In the genomic region with DNA sequence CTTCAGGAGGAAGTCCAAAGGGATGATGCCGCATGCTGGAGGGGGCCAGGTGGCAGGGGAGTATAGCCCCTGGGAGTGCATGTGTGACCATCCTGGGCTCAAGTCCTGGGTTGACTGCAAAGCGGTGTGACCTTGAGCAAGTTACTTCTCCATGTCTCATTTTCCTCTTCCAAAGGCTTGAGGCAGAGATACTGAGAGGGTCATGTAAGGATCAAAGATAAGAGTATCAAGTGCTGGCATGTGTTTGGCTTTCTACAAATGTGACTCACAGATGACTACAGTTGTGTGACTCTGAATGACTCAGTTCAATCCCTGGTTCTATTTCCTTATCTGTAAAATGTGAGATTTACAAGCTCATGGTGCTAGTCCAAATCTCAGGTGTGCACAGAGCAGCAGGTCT, we compare ENCODE assay signal across 11 cellular contexts. TPM values are rescaled to one million over a fixed set of nuclear protein-coding genes. Genes with fewer than 3 reads are reported as not detected.
DNase-seq lines count a peak whose midpoint lies in the region; ATAC-seq and TF ChIP-seq lines count a peak whose summit lies in the region.
"Had no signal": no experiment of that assay in that cellular context is flagged by ENCODE, and none has a peak within 500 bp of the region (broad histone marks: within the 10 kb centered on the region; RNA-seq: fewer than 3 reads in every experiment).

No MANE protein-coding gene starts in this region.

- no peaks in the 10 kb centered on the region for H3K79me2 ChIP-seq in hepatocyte

- H4K20me1 ChIP-seq in hepatocyte (ENCODE audit: insufficient read depth, poor library complexity, severe bottlenecking): no peaks in the 10 kb centered on the region

- H3K27me3 Mint-ChIP-seq in activated T-helper 17 cell treated with anti-CD3 and anti-CD28 coated beads, Interleukin-2, amount 50 U/mL, for 72 hours: peaks cover 8% of the 10 kb centered on the region

- DNase-seq in cardiac muscle cell (ENCODE audit: low read depth in 1 of 2, low spot score in 1 of 2): peak; percentile 23 to 52
- DNase-seq in right atrium auricular region (ENCODE audit: low spot score): no peak
- peak; percentile 70 for DNase-seq in hepatocyte (ENCODE audit: low spot score)
- DNase-seq in stimulated activated naive CD4-positive, alpha-beta T cell (lab: John Stamatoyannopoulos, UW): no peak
- no peak for DNase-seq in spleen
- DNase-seq in NCI-H1092 treated with DMSO at 0.1 percent for 48 hours (lab: John Stamatoyannopoulos, UW): no peak
- DNase-seq: activated T-cell treated with anti-CD3 and anti-CD28 coated beads, Interleukin-2, amount 50 U/mL, for 1 hour; CD4-positive, alpha-beta memory T cell; NCI-H1092 had no signal

- H3K9me3 ChIP-seq in cardiac muscle cell (ENCODE audit: low read depth) (no peaks in the 10 kb centered on the region), right atrium auricular region (no peaks in the 10 kb centered on the region), hepatocyte (ENCODE audit: low read depth) (no peaks in the 10 kb centered on the region), spleen (no peaks in the 10 kb centered on the region)

- no peak overlapping the region for H3K4me2 ChIP-seq in hepatocyte

- peaks cover 6% of the 10 kb centered on the region for H3K4me1 Mint-ChIP-seq in activated T-helper 17 cell treated with anti-CD3 and anti-CD28 coated beads, Interleukin-2, amount 50 U/mL, for 72 hours
- H3K4me1 Mint-ChIP-seq: CD4-positive, alpha-beta memory T cell had no signal

- H3K9me2 ChIP-seq in hepatocyte (replicated peaks; ENCODE audit: insufficient read depth): no peaks in the 10 kb centered on the region

- H3K9me3 Mint-ChIP-seq in activated T-helper 17 cell treated with anti-CD3 and anti-CD28 coated beads, Interleukin-2, amount 50 U/mL, for 72 hours: no peaks in the 10 kb centered on the region
- H3K9me3 Mint-ChIP-seq: CD4-positive, alpha-beta memory T cell had no signal

- intact Hi-C loops in spleen (cut with DNase I; ENCODE audit: low total_unique reads): no loop called here

- peaks cover 18% of the 10 kb centered on the region for H3K4me1 ChIP-seq in cardiac muscle cell (ENCODE audit: low read depth)
- H3K4me1 ChIP-seq in right atrium auricular region: peaks cover 0 to 5% of the 10 kb centered on the region in 2 donors
- H3K4me1 ChIP-seq in hepatocyte (ENCODE audit: insufficient read depth): peaks cover 57% of the 10 kb centered on the region
- H3K4me1 ChIP-seq in spleen: peaks cover 0 to 4% (median 0%) of the 10 kb centered on the region in 6 donors

- H3K27ac ChIP-seq in cardiac muscle cell: no peak overlapping the region
- no peak overlapping the region for H3K27ac ChIP-seq in right atrium auricular region
- H3K27ac ChIP-seq in hepatocyte: peak overlapping the region; percentile 81
- no peak overlapping the region for H3K27ac ChIP-seq in spleen

- no peaks in the 10 kb centered on the region for H3K36me3 ChIP-seq in cardiac muscle cell
- no peaks in the 10 kb centered on the region for H3K36me3 ChIP-seq in right atrium auricular region
- H3K36me3 ChIP-seq in hepatocyte (replicated peaks; ENCODE audit: insufficient read depth, low read depth): no peaks in the 10 kb centered on the region
- no peaks in the 10 kb centered on the region for H3K36me3 ChIP-seq in spleen

- TF ChIP-seq POLR2A in spleen (IDR thresholded peaks at IDR 0.05): no peak

- no peak overlapping the region for H3K27ac Mint-ChIP-seq in activated T-helper 17 cell treated with anti-CD3 and anti-CD28 coated beads, Interleukin-2, amount 50 U/mL, for 72 hours

- H3K27me3 ChIP-seq in cardiac muscle cell: no peaks in the 10 kb centered on the region
- H3K27me3 ChIP-seq in right atrium auricular region: no peaks in the 10 kb centered on the region
- no peaks in the 10 kb centered on the region for H3K27me3 ChIP-seq in hepatocyte
- no peaks in the 10 kb centered on the region for H3K27me3 ChIP-seq in spleen (replicated peaks in 1 of 7)

- WGBS in hepatocyte (ENCODE audit: low lambda C conversion rate, missing lambda C conversion rate): 78% methylated on average over 2 of the region's 2 CpGs
- 86 to 96% (median 87%) methylated on average over 2 of the region's 2 CpGs for WGBS in spleen, 5 donors

- H3K36me3 Mint-ChIP-seq in activated T-helper 17 cell treated with anti-CD3 and anti-CD28 coated beads, Interleukin-2, amount 50 U/mL, for 72 hours (ENCODE audit: low read depth): no peaks in the 10 kb centered on the region
- H3K36me3 Mint-ChIP-seq: CD4-positive, alpha-beta memory T cell had no signal

- no peak overlapping the region for H2AFZ ChIP-seq in hepatocyte

- peak; percentile 86 for ATAC-seq in activated T-helper 17 cell treated with anti-CD3 and anti-CD28 coated beads, Interleukin-2, amount 50 U/mL, for 72 hours (replicated peaks)
- ATAC-seq in HG03139 (IDR thresholded peaks at IDR 0.05; ENCODE audit: unreplicated experiment): no peak

- no peak overlapping the region for H3K4me3 Mint-ChIP-seq in activated T-helper 17 cell treated with anti-CD3 and anti-CD28 coated beads, Interleukin-2, amount 50 U/mL, for 72 hours
- H3K4me3 Mint-ChIP-seq: CD4-positive, alpha-beta memory T cell had no signal

- H3K4me3 ChIP-seq in cardiac muscle cell (no peak overlapping the region), right atrium auricular region (no peak overlapping the region), hepatocyte (no peak overlapping the region), spleen (no peak overlapping the region)

- TF ChIP-seq CTCF in cardiac muscle cell (IDR thresholded peaks at IDR 0.05; ENCODE audit: low read depth, low read length) (no peak), right atrium auricular region (IDR thresholded peaks at IDR 0.05) (no peak), hepatocyte (IDR thresholded peaks at IDR 0.05; ENCODE audit: poor library complexity) (no peak), spleen (IDR thresholded peaks at IDR 0.05 in 8 of 11, conservative IDR thresholded peaks at IDR 0.05 in 3 of 11) (no peak)

RNA-seq across cellular contexts. Expression of a gene that starts 26.1 kb away (rescaled TPM):
- total RNA-seq in cardiac muscle cell: 0.24 TPM in 1 of 2 replicates, not detected in the other
- polyA plus RNA-seq in cardiac muscle cell: not detected in 2 replicates
- total RNA-seq in right atrium auricular region: 1 to 10 TPM; 1.0 to 5.1 TPM
- not detected for total RNA-seq in activated T-helper 17 cell treated with anti-CD3 and anti-CD28 coated beads, Interleukin-2, amount 50 U/mL, for 72 hours
- 8.8 and 9.6 TPM in 2 replicates for total RNA-seq in hepatocyte
- 9.4 and 11.1 TPM in 2 replicates for polyA plus RNA-seq in hepatocyte
- 1 to 10 TPM in 1 of 7 donors, under 1 TPM in 4, not detected in 2; 0.20 to 1.1 (median 0.51) TPM for total RNA-seq in spleen
- 1 to 10 TPM in 1 of 3 donors, under 1 TPM in 1, not detected in 1; 0.07 to 2.5 TPM for polyA plus RNA-seq in spleen
- total RNA-seq: CD4-positive, alpha-beta memory T cell had no signal
- polyA plus RNA-seq: CD4-positive, alpha-beta memory T cell had no signal

RNA-seq across cellular contexts. Expression of a gene that starts 41.9 kb away (rescaled TPM):
- total RNA-seq in cardiac muscle cell (not detected in 2 replicates), right atrium auricular region (not detected), hepatocyte (not detected in 2 replicates), spleen (under 1 TPM in 1 of 7 donors, not detected in 6; 0.28 TPM)
- polyA plus RNA-seq in cardiac muscle cell (not detected in 2 replicates), hepatocyte (not detected in 2 replicates), spleen (not detected)
- not detected for total RNA-seq in activated T-helper 17 cell treated with anti-CD3 and anti-CD28 coated beads, Interleukin-2, amount 50 U/mL, for 72 hours
- total RNA-seq: CD4-positive, alpha-beta memory T cell had no signal
- polyA plus RNA-seq: CD4-positive, alpha-beta memory T cell had no signal

Comparison
In these comparisons a context has a peak if more than half of its experiments do, and no peak if none do; other contexts are left out.
1. DNase-seq: peak in cardiac muscle cell (2 of 2) and hepatocyte (single experiment); none in right atrium auricular region (single experiment), stimulated activated naive CD4-positive, alpha-beta T cell (0 of 6), spleen (single experiment) and NCI-H1092 treated with DMSO at 0.1 percent for 48 hours (single experiment).